12 cellular contexts compared by ENCODE assay signal in genomic region chr16:12903325-12904040, GRCh38. TPM values are rescaled to one million over a fixed set of nuclear protein-coding genes. Genes with fewer than 3 reads are reported as not detected.
DNase-seq lines count a peak whose midpoint lies in the region; ATAC-seq and TF ChIP-seq lines count a peak whose summit lies in the region.
"Had no signal": no experiment of that assay in that cellular context is flagged by ENCODE, and none has a peak within 500 bp of the region (broad histone marks: within the 10 kb centered on the region; RNA-seq: fewer than 3 reads in every experiment).

No MANE protein-coding gene starts in this region.

- H3K4me1 ChIP-seq in GM23338 (ENCODE audit: insufficient read depth) (peaks cover 48% of the 10 kb centered on the region), RWPE2 (ENCODE audit: insufficient read depth, poor library complexity, severe bottlenecking) (no peaks in the 10 kb centered on the region), parathyroid adenoma (no peaks in the 10 kb centered on the region)
- H3K4me1 ChIP-seq: Peyer's patch had no signal

- H3K4me3 Mint-ChIP-seq in GM23338 = peak overlapping the region; percentile 96
- no peak overlapping the region for H3K4me3 Mint-ChIP-seq in stimulated activated naive CD8-positive, alpha-beta T cell treated with anti-CD3 and anti-CD28 coated beads, Interleukin-15, amount 100 ng/mL, for 72 hours

- H3K4me3 ChIP-seq in GM23338 = peak overlapping the region; percentile 99
- H3K4me3 ChIP-seq in RWPE2 (ENCODE audit: severe bottlenecking) = peak overlapping the region; percentile 27
- H3K4me3 ChIP-seq in parathyroid adenoma (ENCODE audit: low read depth, low read length) = no peak overlapping the region
- H3K4me3 ChIP-seq: Peyer's patch had no signal

- peak overlapping the region; percentile 23; the same call in 1 of the 2 replicates for H3K27ac Mint-ChIP-seq in GM23338
- H3K27ac Mint-ChIP-seq in stimulated activated naive CD8-positive, alpha-beta T cell treated with anti-CD3 and anti-CD28 coated beads, Interleukin-15, amount 100 ng/mL, for 72 hours = no peak overlapping the region

- H3K9ac ChIP-seq in parathyroid adenoma = no peak overlapping the region

- H3K36me3 Mint-ChIP-seq in GM23338 (ENCODE audit: low read depth) = peaks cover 16% of the 10 kb centered on the region

- no peaks in the 10 kb centered on the region for H3K9me3 ChIP-seq in RWPE2 (ENCODE audit: severe bottlenecking)
- H3K9me3 ChIP-seq in parathyroid adenoma (ENCODE audit: control insufficient read depth, low read length) = no peaks in the 10 kb centered on the region
- H3K9me3 ChIP-seq: Peyer's patch had no signal

- no peaks in the 10 kb centered on the region for H3K9me2 ChIP-seq in GM23338 (ENCODE audit: insufficient read depth)

- peaks cover 27% of the 10 kb centered on the region for H3K27me3 Mint-ChIP-seq in GM23338 (ENCODE audit: insufficient read depth, low read depth, poor library complexity)
- peaks cover 92% of the 10 kb centered on the region for H3K27me3 Mint-ChIP-seq in stimulated activated naive CD8-positive, alpha-beta T cell treated with anti-CD3 and anti-CD28 coated beads, Interleukin-15, amount 100 ng/mL, for 72 hours

- ATAC-seq in GM23338 (peak; percentile 23), RWPE2 (ENCODE audit: low read depth) (no peak), GM19395 (IDR thresholded peaks at IDR 0.05; ENCODE audit: unreplicated experiment) (no peak), GM21717 (IDR thresholded peaks at IDR 0.05; ENCODE audit: unreplicated experiment) (no peak)
- no peak for ATAC-seq in stimulated activated naive CD8-positive, alpha-beta T cell treated with anti-CD3 and anti-CD28 coated beads, Interleukin-15, amount 100 ng/mL, for 72 hours
- ATAC-seq: stimulated activated naive CD8-positive, alpha-beta T cell treated with anti-CD3 and anti-CD28 coated beads, Interleukin-15, Interleukin-2, amounts not matched to agents 100 U/mL and 50 U/mL, for 24 hours had no signal

- H2AFZ ChIP-seq in GM23338 (peak overlapping the region; percentile 93), parathyroid adenoma (no peak overlapping the region)

- peaks cover 28% of the 10 kb centered on the region for H4K20me1 ChIP-seq in GM23338 (replicated peaks; ENCODE audit: insufficient read depth)

- no peak overlapping the region for H3K27ac ChIP-seq in GM23338 (ENCODE audit: low read depth)
- H3K27ac ChIP-seq in RWPE2 (ENCODE audit: poor library complexity, severe bottlenecking) = no peak overlapping the region
- no peak overlapping the region for H3K27ac ChIP-seq in parathyroid adenoma
- H3K27ac ChIP-seq: Peyer's patch had no signal

- H3K36me3 ChIP-seq in GM23338 (ENCODE audit: insufficient read depth) = peaks cover under 1% of the 10 kb centered on the region; the same call in 1 of the 2 replicates
- H3K36me3 ChIP-seq in RWPE2 (ENCODE audit: low read depth) = no peaks in the 10 kb centered on the region
- no peaks in the 10 kb centered on the region for H3K36me3 ChIP-seq in parathyroid adenoma (ENCODE audit: control insufficient read depth, insufficient read depth, low read length)
- H3K36me3 ChIP-seq: Peyer's patch had no signal

- TF ChIP-seq CTCF in GM23338 (conservative IDR thresholded peaks at IDR 0.05; ENCODE audit: low read depth in 2 of 2) (no peak), RWPE2 (IDR thresholded peaks at IDR 0.05; ENCODE audit: poor library complexity, severe bottlenecking) (no peak), parathyroid adenoma (IDR thresholded peaks at IDR 0.05) (no peak)

- no peaks in the 10 kb centered on the region for H3K9me3 Mint-ChIP-seq in GM23338
- H3K9me3 Mint-ChIP-seq in stimulated activated naive CD8-positive, alpha-beta T cell treated with anti-CD3 and anti-CD28 coated beads, Interleukin-15, amount 100 ng/mL, for 72 hours = no peaks in the 10 kb centered on the region

- H3K27me3 ChIP-seq in GM23338 (ENCODE audit: insufficient read depth) = peaks cover 17% of the 10 kb centered on the region
- H3K27me3 ChIP-seq in RWPE2 (ENCODE audit: insufficient read depth, poor library complexity, severe bottlenecking) = peaks cover 49% of the 10 kb centered on the region
- H3K27me3 ChIP-seq in parathyroid adenoma (ENCODE audit: control insufficient read depth, insufficient read depth, low read length) = peaks cover 7% of the 10 kb centered on the region

- DNase-seq in GM23338 (ENCODE audit: low spot score) (peak; percentile 69), RWPE2 (ENCODE audit: low spot score) (no peak), glomerular visceral epithelial cell (ENCODE audit: extremely low spot score) (peak; percentile 18), COR-L47 (lab: John Stamatoyannopoulos, UW) (no peak)
- DNase-seq in stimulated activated naive CD8-positive, alpha-beta T cell treated with anti-CD3 and anti-CD28 coated beads, Interleukin-15, amount 100 ng/mL, for 72 hours = no peak
- DNase-seq: erythroblast; NCI-H2029 treated with DMSO at 0.1 percent for 48 hours; Peyer's patch; stimulated activated naive CD8-positive, alpha-beta T cell treated with anti-CD3 and anti-CD28 coated beads, Interleukin-15, Interleukin-2, amounts not matched to agents 100 U/mL and 50 U/mL, for 24 hours had no signal

- peaks cover 72% of the 10 kb centered on the region for H3K79me2 ChIP-seq in GM23338 (replicated peaks; ENCODE audit: insufficient read depth)
- no peaks in the 10 kb centered on the region for H3K79me2 ChIP-seq in parathyroid adenoma

- peaks cover 48% of the 10 kb centered on the region for H3K4me1 Mint-ChIP-seq in GM23338
- H3K4me1 Mint-ChIP-seq in stimulated activated naive CD8-positive, alpha-beta T cell treated with anti-CD3 and anti-CD28 coated beads, Interleukin-15, amount 100 ng/mL, for 72 hours = peaks cover 10% of the 10 kb centered on the region

- peak overlapping the region; percentile 97 for H3K4me2 ChIP-seq in GM23338
- H3K4me2 ChIP-seq in parathyroid adenoma (ENCODE audit: low read length) = peak overlapping the region; percentile 71

- H3F3A ChIP-seq in GM23338 (replicated peaks; ENCODE audit: low read depth) = no peaks in the 10 kb centered on the region; the same call in 1 of the 2 replicates

TF ChIP-seq in GM23338, 12 proteins besides CTCF, POLR2A, EP300 and RAD21 (continues in another document):
- TF ChIP-seq ZNF462 (CRISPR knock-in tag; IDR thresholded peaks at IDR 0.05) (no peak), ZNF331 (CRISPR knock-in tag; IDR thresholded peaks at IDR 0.05; ENCODE audit: low read depth) (no peak)

RNA-seq across cellular contexts. Expression of gene SHISA9, which starts 2.1 kb away (rescaled TPM):
- total RNA-seq in GM23338 (2014; rRNA removed; shearing (Covaris generic)) = 40.4 and 45.6 TPM in 2 replicates
- polyA plus RNA-seq in GM23338 (2016; fragmentation: Nextera tagmentation; extraction: Ambion mirVana) = 7.5 and 10.4 TPM in 2 replicates

Comparison
In these comparisons a context has a peak if more than half of its experiments do, and no peak if none do; other contexts are left out.
1. DNase-seq: peak in GM23338 (single experiment) and glomerular visceral epithelial cell (single experiment); none in RWPE2 (single experiment), stimulated activated naive CD8-positive, alpha-beta T cell treated with anti-CD3 and anti-CD28 coated beads, Interleukin-15, amount 100 ng/mL, for 72 hours (0 of 2) and COR-L47 (single experiment).